ENCODE assay signal across 9 cellular contexts in the genomic region with DNA sequence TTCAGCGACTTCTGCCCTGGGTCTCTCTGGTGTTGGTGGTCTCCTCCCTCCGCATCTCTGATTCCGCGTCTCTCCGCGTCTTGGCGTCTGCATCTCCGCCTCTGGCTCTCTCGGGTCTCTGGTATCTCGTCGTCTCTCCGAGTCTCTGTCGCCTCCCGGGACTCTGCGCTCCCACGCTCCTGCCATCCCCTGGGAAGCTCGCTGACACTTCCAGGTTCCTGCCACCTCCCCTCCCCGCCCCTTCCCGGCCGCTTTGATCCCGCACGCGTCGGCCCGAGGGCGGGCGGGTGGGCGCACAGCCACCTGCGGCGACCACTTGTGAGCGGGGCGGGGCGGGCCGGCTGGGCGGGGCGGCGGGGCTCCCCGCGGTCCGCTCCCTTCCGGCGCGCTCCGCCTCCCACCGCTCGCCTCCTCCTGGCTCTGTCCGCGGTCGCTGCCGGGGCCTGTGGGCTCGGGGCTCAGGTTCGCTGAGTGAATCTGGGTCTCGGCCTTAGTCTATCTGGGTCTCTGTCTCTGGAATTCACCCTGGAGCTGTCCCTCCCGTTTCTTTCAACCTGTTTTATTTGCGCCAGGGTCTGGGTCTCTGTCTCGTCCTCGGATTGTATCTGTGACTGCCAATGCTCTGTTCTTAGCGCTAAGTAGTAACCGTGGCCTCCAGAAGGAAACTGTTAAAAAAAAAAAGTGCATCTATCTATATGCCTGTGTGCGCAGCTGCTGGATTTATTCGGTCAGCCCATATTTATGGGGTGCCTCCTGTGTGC. TPM values are rescaled to one million over a fixed set of nuclear protein-coding genes. Genes with fewer than 3 reads are reported as not detected.
DNase-seq lines count a peak whose midpoint lies in the region; TF ChIP-seq lines count a peak whose summit lies in the region.
"Had no signal": no experiment of that assay in that cellular context is flagged by ENCODE, and none has a peak within 500 bp of the region (broad histone marks: within the 10 kb centered on the region; RNA-seq: fewer than 3 reads in every experiment).

No MANE protein-coding gene starts in this region.

- under 1% methylated on average over 37 of the region's 61 CpGs for WGBS in SK-N-SH (ENCODE audit: low lambda C conversion rate)

- peaks cover 22% of the 10 kb centered on the region for H3F3A ChIP-seq in SK-N-SH (replicated peaks; ENCODE audit: insufficient read depth)

- no peak for TF ChIP-seq RAD21 in SK-N-SH (IDR thresholded peaks at IDR 0.05; ENCODE audit: low read length)

- no peak overlapping the region for H3K27ac ChIP-seq in HUES48 (ENCODE audit: low read depth, low read length)
- H3K27ac ChIP-seq in SK-N-SH (ENCODE audit: low read depth in 2 of 2, low read length in 1 of 2): peak overlapping the region; percentile 60 to 69

- no peak for TF ChIP-seq EP300 in SK-N-SH (IDR thresholded peaks at IDR 0.05; ENCODE audit: borderline replicate concordance in 1 of 2, low read depth in 1 of 2, low read length in 1 of 2)

- DNase-seq in ELR (ENCODE audit: low read depth): peak; percentile 69
- DNase-seq in SK-N-SH: peak; percentile 84
- peak; percentile 64 for DNase-seq in cerebellum (ENCODE audit: low spot score)
- DNase-seq in kidney glomerular epithelial cell (lab: John Stamatoyannopoulos, UW): peak; percentile 42
- DNase-seq in stimulated activated CD8-positive, alpha-beta memory T cell treated with anti-CD3 and anti-CD28 coated beads, Interleukin-4, amount 100 ng/mL, for 48 hours: peak; percentile 72
- DNase-seq in effector CD8-positive, alpha-beta T cell (lab: John Stamatoyannopoulos, UW): no peak
- DNase-seq in pons (ENCODE audit: low spot score): no peak

- POLR2A ChIA-PET in SK-N-SH (lab: Yijun Ruan, JAX): interaction anchor here (1.3 to 2.0 kb wide), 3 partner anchors 14 to 47 kb away, joined by 5 to 6 read pairs (median 5); no protein-coding TSS in a partner anchor

- H2AFZ ChIP-seq in SK-N-SH (ENCODE audit: low read depth): peak overlapping the region; percentile 97

- H3K4me3 ChIP-seq in HUES48 (ENCODE audit: low read depth, low read length) (peak overlapping the region; percentile 88), SK-N-SH (ENCODE audit: low read depth in 2 of 2, low read length in 1 of 2) (peak overlapping the region; percentile 53 to 81)

- no peak overlapping the region for H3K9ac ChIP-seq in HUES48 (ENCODE audit: low read depth, low read length)
- H3K9ac ChIP-seq in SK-N-SH: peak overlapping the region; percentile 62

- peak overlapping the region; percentile 97 for H3K4me2 ChIP-seq in SK-N-SH

- H3K79me2 ChIP-seq in SK-N-SH (ENCODE audit: insufficient read depth): no peaks in the 10 kb centered on the region

- CTCF ChIA-PET in SK-N-SH (lab: Yijun Ruan, JAX): interaction anchor here (0.6 to 4.9 kb wide), 12 partner anchors 7 to 110 kb away, joined by 3 to 50 read pairs (median 4); partner anchors contain the start of gene PER1

- no peaks in the 10 kb centered on the region for H3K9me3 ChIP-seq in HUES48 (ENCODE audit: control insufficient read depth, insufficient read depth, low read length)
- H3K9me3 ChIP-seq in SK-N-SH: no peaks in the 10 kb centered on the region

- H3K4me1 ChIP-seq in HUES48 (ENCODE audit: control insufficient read depth, insufficient read depth, low read length) (peaks cover 23% of the 10 kb centered on the region), SK-N-SH (ENCODE audit: control insufficient read depth in 1 of 2, insufficient read depth in 2 of 2, low read depth in 1 of 2, low read length in 1 of 2) (peaks cover 0 to 25% of the 10 kb centered on the region in 2 experiments; a peak in 1 of 4 replicates)

- H3K36me3 ChIP-seq in HUES48 (ENCODE audit: control insufficient read depth, insufficient read depth, low read length): no peaks in the 10 kb centered on the region
- H3K36me3 ChIP-seq in SK-N-SH (replicated peaks in 1 of 2; ENCODE audit: control insufficient read depth in 1 of 2, insufficient read depth in 2 of 2, low read length in 1 of 2): no peaks in the 10 kb centered on the region

- H3K27me3 ChIP-seq in HUES48 (ENCODE audit: control insufficient read depth, insufficient read depth, low read length) (peaks cover 60% of the 10 kb centered on the region), SK-N-SH (ENCODE audit: insufficient read depth) (no peaks in the 10 kb centered on the region; the same call in 1 of the 2 replicates)

- no peak for TF ChIP-seq CTCF in SK-N-SH (IDR thresholded peaks at IDR 0.05)

- H3K9me2 ChIP-seq in SK-N-SH: no peaks in the 10 kb centered on the region

- H4K20me1 ChIP-seq in SK-N-SH (ENCODE audit: insufficient read depth): no peaks in the 10 kb centered on the region; the same call in 1 of the 2 replicates

TF ChIP-seq in SK-N-SH, 30 proteins besides CTCF, POLR2A, EP300 and RAD21:
- TF ChIP-seq USF1 (IDR thresholded peaks at IDR 0.05; ENCODE audit: borderline replicate concordance, low read depth): no peak
- TF ChIP-seq, protein P1, sequence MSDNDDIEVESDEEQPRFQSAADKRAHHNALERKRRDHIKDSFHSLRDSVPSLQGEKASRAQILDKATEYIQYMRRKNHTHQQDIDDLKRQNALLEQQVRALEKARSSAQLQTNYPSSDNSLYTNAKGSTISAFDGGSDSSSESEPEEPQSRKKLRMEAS (IDR thresholded peaks at IDR 0.05; ENCODE audit: low read depth): 0 out of 2 replicates have a peak, but pooled peaks have one; percentile 11
- peak; percentile 46 for TF ChIP-seq NRF1 (IDR thresholded peaks at IDR 0.05; ENCODE audit: low read depth, low read length)
- TF ChIP-seq, protein P2, sequence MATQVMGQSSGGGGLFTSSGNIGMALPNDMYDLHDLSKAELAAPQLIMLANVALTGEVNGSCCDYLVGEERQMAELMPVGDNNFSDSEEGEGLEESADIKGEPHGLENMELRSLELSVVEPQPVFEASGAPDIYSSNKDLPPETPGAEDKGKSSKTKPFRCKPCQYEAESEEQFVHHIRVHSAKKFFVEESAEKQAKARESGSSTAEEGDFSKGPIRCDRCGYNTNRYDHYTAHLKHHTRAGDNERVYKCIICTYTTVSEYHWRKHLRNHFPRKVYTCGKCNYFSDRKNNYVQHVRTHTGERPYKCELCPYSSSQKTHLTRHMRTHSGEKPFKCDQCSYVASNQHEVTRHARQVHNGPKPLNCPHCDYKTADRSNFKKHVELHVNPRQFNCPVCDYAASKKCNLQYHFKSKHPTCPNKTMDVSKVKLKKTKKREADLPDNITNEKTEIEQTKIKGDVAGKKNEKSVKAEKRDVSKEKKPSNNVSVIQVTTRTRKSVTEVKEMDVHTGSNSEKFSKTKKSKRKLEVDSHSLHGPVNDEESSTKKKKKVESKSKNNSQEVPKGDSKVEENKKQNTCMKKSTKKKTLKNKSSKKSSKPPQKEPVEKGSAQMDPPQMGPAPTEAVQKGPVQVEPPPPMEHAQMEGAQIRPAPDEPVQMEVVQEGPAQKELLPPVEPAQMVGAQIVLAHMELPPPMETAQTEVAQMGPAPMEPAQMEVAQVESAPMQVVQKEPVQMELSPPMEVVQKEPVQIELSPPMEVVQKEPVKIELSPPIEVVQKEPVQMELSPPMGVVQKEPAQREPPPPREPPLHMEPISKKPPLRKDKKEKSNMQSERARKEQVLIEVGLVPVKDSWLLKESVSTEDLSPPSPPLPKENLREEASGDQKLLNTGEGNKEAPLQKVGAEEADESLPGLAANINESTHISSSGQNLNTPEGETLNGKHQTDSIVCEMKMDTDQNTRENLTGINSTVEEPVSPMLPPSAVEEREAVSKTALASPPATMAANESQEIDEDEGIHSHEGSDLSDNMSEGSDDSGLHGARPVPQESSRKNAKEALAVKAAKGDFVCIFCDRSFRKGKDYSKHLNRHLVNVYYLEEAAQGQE (IDR thresholded peaks at IDR 0.05; ENCODE audit: low read depth, low read length): peak; percentile 48; the same call in 1 of the 2 replicates
- TF ChIP-seq TAF1 (IDR thresholded peaks at IDR 0.05; ENCODE audit: borderline replicate concordance, low read depth, low read length): no peak
- TF ChIP-seq NFIC (IDR thresholded peaks at IDR 0.05; ENCODE audit: borderline replicate concordance): no peak

RNA-seq across cellular contexts. Expression of gene HES7, which starts 2.6 kb away (rescaled TPM):
- 0.71 and 1.2 TPM in 2 replicates for polyA plus RNA-seq in SK-N-SH (2012; rRNA removed)
- polyA plus RNA-seq in SK-N-SH (2012; cell fraction: cytosol; rRNA removed): 0.42 and 0.67 TPM in 2 replicates
- 7.3 and 13.8 TPM in 2 replicates for polyA plus RNA-seq in SK-N-SH (2012; cell fraction: nucleus; rRNA removed)
- 0.73 TPM for total RNA-seq in cerebellum

RNA-seq across cellular contexts. Expression of gene ALOXE3, which starts 8.2 kb away (rescaled TPM):
- 0.13 and 0.46 TPM in 2 replicates for polyA plus RNA-seq in SK-N-SH (2012; rRNA removed)
- 0.15 and 0.18 TPM in 2 replicates for polyA plus RNA-seq in SK-N-SH (2012; cell fraction: cytosol; rRNA removed)
- 0.56 and 0.58 TPM in 2 replicates for polyA plus RNA-seq in SK-N-SH (2012; cell fraction: nucleus; rRNA removed)
- total RNA-seq in cerebellum: 0.45 TPM

RNA-seq across cellular contexts. Expression of gene PER1, which starts 25.7 kb away (rescaled TPM):
- 32.7 and 56.8 TPM in 2 replicates for polyA plus RNA-seq in SK-N-SH (2012; rRNA removed)
- polyA plus RNA-seq in SK-N-SH (2012; cell fraction: cytosol; rRNA removed): 2.7 and 4.0 TPM in 2 replicates
- 201 and 297 TPM in 2 replicates for polyA plus RNA-seq in SK-N-SH (2012; cell fraction: nucleus; rRNA removed)
- 7.7 TPM for total RNA-seq in cerebellum

RNA-seq across cellular contexts. Expression of gene VAMP2, which starts 36.3 kb away (rescaled TPM):
- polyA plus RNA-seq in SK-N-SH (2012; rRNA removed): 42.0 and 43.4 TPM in 2 replicates
- polyA plus RNA-seq in SK-N-SH (2012; cell fraction: cytosol; rRNA removed): 39.1 and 45.5 TPM in 2 replicates
- polyA plus RNA-seq in SK-N-SH (2012; cell fraction: nucleus; rRNA removed): 81.4 and 130 TPM in 2 replicates
- 29.9 TPM for total RNA-seq in cerebellum

RNA-seq across cellular contexts. Expression of gene ALOX12B, which starts 39.0 kb away (rescaled TPM):
- polyA plus RNA-seq in SK-N-SH (2012; rRNA removed): 0.20 TPM in 1 of 2 replicates, not detected in the other
- polyA plus RNA-seq in SK-N-SH (2012; cell fraction: cytosol; rRNA removed): 0.03 and 0.16 TPM in 2 replicates
- 0.36 TPM in 1 of 2 replicates, not detected in the other for polyA plus RNA-seq in SK-N-SH (2012; cell fraction: nucleus; rRNA removed)
- not detected for total RNA-seq in cerebellum
- total RNA-seq: temporal lobe had no signal

Comparison
In these comparisons a context has a peak if more than half of its experiments do, and no peak if none do; other contexts are left out.
1. DNase-seq: peak in ELR (single experiment), SK-N-SH (single experiment), cerebellum (single experiment), kidney glomerular epithelial cell (single experiment) and stimulated activated CD8-positive, alpha-beta memory T cell treated with anti-CD3 and anti-CD28 coated beads, Interleukin-4, amount 100 ng/mL, for 48 hours (single experiment); none in effector CD8-positive, alpha-beta T cell (single experiment) and pons (single experiment).